8 cellular contexts compared by ENCODE assay signal in genomic region chr3:55180936-55181535, GRCh38.
DNase-seq lines count a peak whose midpoint lies in the region; ATAC-seq and TF ChIP-seq lines count a peak whose summit lies in the region.

No MANE protein-coding gene starts in this region.

- TF ChIP-seq CTCF in vagina (IDR thresholded peaks at IDR 0.05) = peak; percentile 25 to 52 (median 44)

- H3K4me3 ChIP-seq in vagina = no peak overlapping the region

- H3K36me3 ChIP-seq in vagina = no peaks in the 10 kb centered on the region

- no peaks in the 10 kb centered on the region for H3K4me1 ChIP-seq in vagina

- peak; percentile 67 for DNase-seq in DMS 273 (lab: John Stamatoyannopoulos, UW; ENCODE audit: unreplicated experiment)
- no peak for DNase-seq in DMS 273 treated with DMSO at 0.1 percent for 48 hours (lab: John Stamatoyannopoulos, UW)
- peak; percentile 42 to 61 for DNase-seq in Kasumi-1 (lab: John Stamatoyannopoulos, UW)
- peak; percentile 0 to 10 for DNase-seq in activated CD4-positive, alpha-beta T cell treated with anti-CD3 and anti-CD28 coated beads, Interleukin-2, amount 50 U/mL, for 48 hours
- DNase-seq in iPS-NIHi7 (ENCODE audit: extremely low spot score) = peak; percentile 40
- DNase-seq in vagina (ENCODE audit: extremely low spot score in 2 of 2) = no peak

- intact Hi-C loops in vagina (cut with DNase I) = loop anchor here (5.0 kb wide), 1 partner anchor 1174 kb away; no protein-coding TSS in a partner anchor

- H3K9me3 ChIP-seq in vagina = no peaks in the 10 kb centered on the region

- ATAC-seq in HG02610 (IDR thresholded peaks at IDR 0.05; ENCODE audit: unreplicated experiment) (no peak), GM18519 (IDR thresholded peaks at IDR 0.05; ENCODE audit: low FRiP score, unreplicated experiment) (no peak)

- no peak overlapping the region for H3K27ac ChIP-seq in vagina

- no peaks in the 10 kb centered on the region for H3K27me3 ChIP-seq in vagina

- TF ChIP-seq POLR2A in vagina (IDR thresholded peaks at IDR 0.05) = no peak

Comparison
In these comparisons a context has a peak if more than half of its experiments do, and no peak if none do; other contexts are left out.
1. DNase-seq: peak in DMS 273 (single experiment), Kasumi-1 (2 of 2), activated CD4-positive, alpha-beta T cell treated with anti-CD3 and anti-CD28 coated beads, Interleukin-2, amount 50 U/mL, for 48 hours (2 of 2) and iPS-NIHi7 (single experiment); none in DMS 273 treated with DMSO at 0.1 percent for 48 hours (single experiment) and vagina (0 of 2).